Comparison of ENCODE assay signal across 8 cellular contexts in genomic region chr9:95494022-95494415, GRCh38. TPM values are rescaled to one million over a fixed set of nuclear protein-coding genes. Genes with fewer than 3 reads are reported as not detected.
DNase-seq lines count a peak whose midpoint lies in the region; ATAC-seq and TF ChIP-seq lines count a peak whose summit lies in the region.

No MANE protein-coding gene starts in this region.

- DNase-seq in NCI-H2196 (lab: John Stamatoyannopoulos, UW; ENCODE audit: unreplicated experiment) (peak; percentile 87), occipital lobe (lab: John Stamatoyannopoulos, UW) (peak; percentile 46), H7 (no peak)

- H3K36me3 Mint-ChIP-seq in activated naive CD4-positive, alpha-beta T cell treated with anti-CD3 and anti-CD28 coated beads, Interleukin-2, amount 50 U/mL, for 24 hours, result no peaks in the 10 kb centered on the region

- peaks cover 2% of the 10 kb centered on the region; the same call in 1 of the 2 replicates for H3K36me3 ChIP-seq in H7 (replicated peaks; ENCODE audit: control insufficient read depth, insufficient read depth, low read length)

- no peak overlapping the region for H3K4me3 ChIP-seq in H7 (ENCODE audit: insufficient read depth, low read depth, low read length)

- no peak overlapping the region for H3K27ac Mint-ChIP-seq in activated naive CD4-positive, alpha-beta T cell treated with anti-CD3 and anti-CD28 coated beads, Interleukin-2, amount 50 U/mL, for 24 hours

- peak overlapping the region; percentile 90 for H3K4me3 Mint-ChIP-seq in activated naive CD4-positive, alpha-beta T cell treated with anti-CD3 and anti-CD28 coated beads, Interleukin-2, amount 50 U/mL, for 24 hours

- H3K27ac ChIP-seq in 22Rv1, result peak overlapping the region; percentile 75

- peak; percentile 20 for ATAC-seq in GM21619 (IDR thresholded peaks at IDR 0.05; ENCODE audit: unreplicated experiment)
- ATAC-seq in HG02759 (IDR thresholded peaks at IDR 0.05; ENCODE audit: unreplicated experiment), result no peak
- no peak for ATAC-seq in GM19463 (IDR thresholded peaks at IDR 0.05; ENCODE audit: unreplicated experiment)

- H3K27me3 Mint-ChIP-seq in activated naive CD4-positive, alpha-beta T cell treated with anti-CD3 and anti-CD28 coated beads, Interleukin-2, amount 50 U/mL, for 24 hours, result no peaks in the 10 kb centered on the region

- peaks cover 61% of the 10 kb centered on the region for H3K4me1 Mint-ChIP-seq in activated naive CD4-positive, alpha-beta T cell treated with anti-CD3 and anti-CD28 coated beads, Interleukin-2, amount 50 U/mL, for 24 hours

- H3K9me3 Mint-ChIP-seq in activated naive CD4-positive, alpha-beta T cell treated with anti-CD3 and anti-CD28 coated beads, Interleukin-2, amount 50 U/mL, for 24 hours, result no peaks in the 10 kb centered on the region

- TF ChIP-seq CTCF in 22Rv1 (IDR thresholded peaks at IDR 0.05), result no peak

- no peaks in the 10 kb centered on the region for H3K27me3 ChIP-seq in H7 (ENCODE audit: control insufficient read depth, insufficient read depth, low read length)

RNA-seq across cellular contexts. Expression of gene PTCH1, which starts 22.8 kb away (rescaled TPM):
- total RNA-seq in occipital lobe, result 8.3 TPM
- 14.0 and 18.3 TPM in 2 replicates for total RNA-seq in H7 (2014; rRNA removed; shearing (Covaris generic))
